In genomic region chr15:24862726-24863521, GRCh38 we compare ENCODE assay signal across 19 cellular contexts.
DNase-seq lines count a peak whose midpoint lies in the region; ATAC-seq and TF ChIP-seq lines count a peak whose summit lies in the region.
"Had no signal": no experiment of that assay in that cellular context is flagged by ENCODE, and none has a peak within 500 bp of the region (broad histone marks: within the 10 kb centered on the region; RNA-seq: fewer than 3 reads in every experiment).

No MANE protein-coding gene starts in this region.

- H3K4me2 ChIP-seq in PC-3 (ENCODE audit: low read length), result no peak overlapping the region

- POLR2A ChIA-PET in PC-3 (lab: Charles Lee; ENCODE audit: unreplicated experiment), result no interaction called here

- H3K27me3 ChIP-seq in PC-3 (ENCODE audit: low read length), result no peaks in the 10 kb centered on the region
- H3K27me3 ChIP-seq in lower lobe of right lung (ENCODE audit: low read depth), result no peaks in the 10 kb centered on the region
- H3K27me3 ChIP-seq: SJSA1 had no signal

- H3K9ac ChIP-seq in PC-3 (ENCODE audit: low read length), result no peak overlapping the region

- DNase-seq in ELF-1 (ENCODE audit: low read depth, low spot score) (peak; percentile 43), PC-3 (peak; percentile 39), epithelial cell of esophagus (ENCODE audit: low read depth) (peak; percentile 46), neural crest cell (ENCODE audit: low read depth, low spot score) (no peak), NOMO-1 (lab: John Stamatoyannopoulos, UW; ENCODE audit: unreplicated experiment in 2 of 2) (no peak), NCI-H82 (lab: John Stamatoyannopoulos, UW) (no peak), lower lobe of right lung (no peak)
- DNase-seq: activated B cell treated with CpG ODN at 0.5 μM for 24 hours; activated CD4-positive, alpha-beta memory T cell treated with anti-CD3 and anti-CD28 coated beads, Interleukin-2, amount 10 ng/mL, durations not matched to agents 7 days and 5 days; activated naive CD4-positive, alpha-beta T cell; NCI-H2171; NCI-H526 treated with DMSO at 0.1 percent for 48 hours; occipital lobe; OCI-M1 had no signal

- TF ChIP-seq CTCF in PC-3 (conservative IDR thresholded peaks at IDR 0.05; ENCODE audit: low read depth, low read length) (no peak), epithelial cell of esophagus (IDR thresholded peaks at IDR 0.05; ENCODE audit: insufficient read depth, low read depth, low read length, missing control alignments) (no peak), neural crest cell (conservative IDR thresholded peaks at IDR 0.05) (no peak), lower lobe of right lung (IDR thresholded peaks at IDR 0.05) (no peak)

- H3K4me3 ChIP-seq in PC-3 (ENCODE audit: low read length) (no peak overlapping the region), epithelial cell of esophagus (ENCODE audit: low read length) (no peak overlapping the region), lower lobe of right lung (no peak overlapping the region)
- H3K4me3 ChIP-seq: esophagus muscularis mucosa, SJSA1, suprapubic skin had no signal

- H2AFZ ChIP-seq in PC-3 (ENCODE audit: low read length), result no peak overlapping the region

- no peaks in the 10 kb centered on the region for H3K36me3 ChIP-seq in PC-3 (ENCODE audit: low read depth, low read length)
- no peaks in the 10 kb centered on the region for H3K36me3 ChIP-seq in lower lobe of right lung
- H3K36me3 ChIP-seq: esophagus muscularis mucosa, SJSA1, suprapubic skin had no signal

- H3K27ac Mint-ChIP-seq in neural crest cell (ENCODE audit: unreplicated experiment), result peak overlapping the region; percentile 85
- H3K27ac Mint-ChIP-seq: activated B cell treated with CpG ODN at 0.5 μM for 24 hours; activated CD4-positive, alpha-beta memory T cell treated with anti-CD3 and anti-CD28 coated beads, Interleukin-2, amount 10 ng/mL, durations not matched to agents 7 days and 5 days; CD14-positive monocyte had no signal

- peaks cover 10% of the 10 kb centered on the region for H3K4me1 ChIP-seq in PC-3 (ENCODE audit: insufficient read depth, low read length)
- no peaks in the 10 kb centered on the region for H3K4me1 ChIP-seq in lower lobe of right lung
- H3K4me1 ChIP-seq: esophagus muscularis mucosa, SJSA1, suprapubic skin had no signal

- ATAC-seq in PC-3 (no peak), GM21723 (IDR thresholded peaks at IDR 0.05; ENCODE audit: unreplicated experiment) (no peak), lower lobe of right lung (no peak)

- H3K9me3 ChIP-seq in PC-3 (ENCODE audit: low read length), result no peaks in the 10 kb centered on the region
- no peaks in the 10 kb centered on the region for H3K9me3 ChIP-seq in lower lobe of right lung
- H3K9me3 ChIP-seq: esophagus muscularis mucosa, SJSA1 had no signal

- no peaks in the 10 kb centered on the region for H3K9me2 ChIP-seq in PC-3 (replicated peaks; ENCODE audit: low read length)

- H3F3A ChIP-seq in PC-3 (ENCODE audit: low read length, unreplicated experiment), result no peaks in the 10 kb centered on the region

- H3K27ac ChIP-seq in PC-3 (ENCODE audit: low read length) (no peak overlapping the region), lower lobe of right lung (no peak overlapping the region)
- H3K27ac ChIP-seq: esophagus muscularis mucosa, SJSA1, suprapubic skin had no signal

- no peaks in the 10 kb centered on the region for H3K79me2 ChIP-seq in PC-3 (ENCODE audit: low read length)

- H3K4me1 Mint-ChIP-seq in neural crest cell, result peaks cover 22% of the 10 kb centered on the region
- H3K4me1 Mint-ChIP-seq: activated B cell treated with CpG ODN at 0.5 μM for 24 hours; activated CD4-positive, alpha-beta memory T cell treated with anti-CD3 and anti-CD28 coated beads, Interleukin-2, amount 10 ng/mL, durations not matched to agents 7 days and 5 days; CD14-positive monocyte had no signal

- H3K9me3 Mint-ChIP-seq in neural crest cell, result peaks cover 3% of the 10 kb centered on the region

- no TSS peak for BruUV-seq in PC-3 (replicated peaks; lab: Mats Ljungman, UMichigan)

- CTCF ChIA-PET in PC-3 (lab: Charles Lee), result no interaction called here

- H3K27me3 Mint-ChIP-seq in neural crest cell (ENCODE audit: low read depth), result no peaks in the 10 kb centered on the region
- H3K27me3 Mint-ChIP-seq: activated B cell treated with CpG ODN at 0.5 μM for 24 hours; activated CD4-positive, alpha-beta memory T cell treated with anti-CD3 and anti-CD28 coated beads, Interleukin-2, amount 10 ng/mL, durations not matched to agents 7 days and 5 days had no signal

- intact Hi-C loops in PC-3 (cut with micrococcal nuclease) (no loop called here), lower lobe of right lung (cut with DNase I) (no loop called here)

- no peaks in the 10 kb centered on the region for H4K20me1 ChIP-seq in PC-3 (ENCODE audit: low read length)

- H3K36me3 Mint-ChIP-seq in neural crest cell (ENCODE audit: low read depth), result no peaks in the 10 kb centered on the region
- H3K36me3 Mint-ChIP-seq: CD14-positive monocyte had no signal

- peak overlapping the region; percentile 66 for H3K4me3 Mint-ChIP-seq in neural crest cell
- H3K4me3 Mint-ChIP-seq: activated B cell treated with CpG ODN at 0.5 μM for 24 hours; activated CD4-positive, alpha-beta memory T cell treated with anti-CD3 and anti-CD28 coated beads, Interleukin-2, amount 10 ng/mL, durations not matched to agents 7 days and 5 days; CD14-positive monocyte had no signal

Comparison
In these comparisons a context has a peak if more than half of its experiments do, and no peak if none do; other contexts are left out.
1. DNase-seq: peak in ELF-1 (single experiment), PC-3 (single experiment) and epithelial cell of esophagus (single experiment); none in neural crest cell (single experiment), NOMO-1 (0 of 2), NCI-H82 (single experiment) and lower lobe of right lung (single experiment).